20 cellular contexts compared by ENCODE assay signal in genomic region chr1:115796897-115797296, GRCh38. TPM values are rescaled to one million over a fixed set of nuclear protein-coding genes. Genes with fewer than 3 reads are reported as not detected.
"Had no signal": no experiment of that assay in that cellular context is flagged by ENCODE, and none has a peak within 500 bp of the region (broad histone marks: within the 10 kb centered on the region; RNA-seq: fewer than 3 reads in every experiment).

No MANE protein-coding gene starts in this region.

- ATAC-seq: activated CD8-positive, alpha-beta T cell treated with anti-CD3 and anti-CD28 coated beads for 36 hours; body of pancreas; effector memory CD8-positive, alpha-beta T cell; left cardiac atrium; naive thymus-derived CD8-positive, alpha-beta T cell had no signal

- H3K9me3 ChIP-seq: body of pancreas, tibial artery had no signal

- H3K4me3 Mint-ChIP-seq: activated CD8-positive, alpha-beta T cell treated with anti-CD3 and anti-CD28 coated beads for 36 hours; effector memory CD8-positive, alpha-beta T cell; naive thymus-derived CD8-positive, alpha-beta T cell had no signal

- H3K36me3 ChIP-seq: tibial artery had no signal

- H3K4me1 Mint-ChIP-seq: naive thymus-derived CD8-positive, alpha-beta T cell had no signal

- DNase-seq: activated CD4-positive, alpha-beta T cell treated with anti-CD3 and anti-CD28 coated beads for 48 hours; activated CD4-positive, CD25-positive, alpha-beta regulatory T cell; activated CD8-positive, alpha-beta T cell treated with anti-CD3 and anti-CD28 coated beads for 36 hours; activated naive CD4-positive, alpha-beta T cell treated with Interleukin-2 at 50 U/mL for 16 hours; activated T-cell treated with anti-CD3 and anti-CD28 coated beads, Interleukin-2, amount 50 U/mL, for 1 hour; body of pancreas; dermis blood vessel endothelial cell; effector memory CD8-positive, alpha-beta T cell; left cardiac atrium; mesenchymal stem cell; naive thymus-derived CD8-positive, alpha-beta T cell; nucleus accumbens; posterior cingulate gyrus; stimulated activated CD4-positive, alpha-beta T cell treated with anti-CD3 and anti-CD28 coated beads, Interleukin-2, amount 100 ng/mL, for 24 hours; stimulated activated naive CD4-positive, alpha-beta T cell treated with Interleukin-2 at 50 U/mL for 16 hours; substantia nigra; tibial artery had no signal

- H3K27me3 ChIP-seq: body of pancreas had no signal

- H3K9me3 Mint-ChIP-seq: activated CD8-positive, alpha-beta T cell treated with anti-CD3 and anti-CD28 coated beads for 36 hours; activated T-helper 2 cell treated with anti-CD3 and anti-CD28 coated beads, Interferon-gamma antibody, Interleukin-2, Interleukin-4, amounts not matched to agents 10 μg/mL and 5 μg/mL and 100 μg/mL, durations not matched to agents 14 hours and 24 hours and 36 hours; effector memory CD8-positive, alpha-beta T cell; naive thymus-derived CD8-positive, alpha-beta T cell had no signal

- H3K4me1 ChIP-seq: body of pancreas, tibial artery had no signal

- H3K27ac Mint-ChIP-seq: activated CD8-positive, alpha-beta T cell treated with anti-CD3 and anti-CD28 coated beads for 36 hours; activated T-helper 2 cell treated with anti-CD3 and anti-CD28 coated beads, Interferon-gamma antibody, Interleukin-2, Interleukin-4, amounts not matched to agents 10 μg/mL and 5 μg/mL and 100 μg/mL, durations not matched to agents 14 hours and 24 hours and 36 hours; effector memory CD8-positive, alpha-beta T cell; naive thymus-derived CD8-positive, alpha-beta T cell had no signal

- H3K27ac ChIP-seq: body of pancreas, tibial artery had no signal

- H3K36me3 Mint-ChIP-seq: naive thymus-derived CD8-positive, alpha-beta T cell had no signal

- H3K4me3 ChIP-seq: body of pancreas, tibial artery had no signal

RNA-seq across cellular contexts. Expression of gene CASQ2, which starts 28.4 kb away (rescaled TPM):
- total RNA-seq: activated CD8-positive, alpha-beta T cell treated with anti-CD3 and anti-CD28 coated beads for 36 hours; activated T-helper 2 cell treated with anti-CD3 and anti-CD28 coated beads, Interferon-gamma antibody, Interleukin-2, Interleukin-4, amounts not matched to agents 10 μg/mL and 5 μg/mL and 100 μg/mL, durations not matched to agents 14 hours and 24 hours and 36 hours; dermis blood vessel endothelial cell; fibroblast of villous mesenchyme; naive thymus-derived CD8-positive, alpha-beta T cell had no signal
- polyA plus RNA-seq: naive thymus-derived CD8-positive, alpha-beta T cell had no signal

RNA-seq across cellular contexts. Expression of gene NHLH2, which starts 44.0 kb away (rescaled TPM):
- total RNA-seq: activated CD8-positive, alpha-beta T cell treated with anti-CD3 and anti-CD28 coated beads for 36 hours; activated T-helper 2 cell treated with anti-CD3 and anti-CD28 coated beads, Interferon-gamma antibody, Interleukin-2, Interleukin-4, amounts not matched to agents 10 μg/mL and 5 μg/mL and 100 μg/mL, durations not matched to agents 14 hours and 24 hours and 36 hours; body of pancreas; dermis blood vessel endothelial cell; left cardiac atrium; naive thymus-derived CD8-positive, alpha-beta T cell; urinary bladder had no signal
- polyA plus RNA-seq: naive thymus-derived CD8-positive, alpha-beta T cell; urinary bladder had no signal
